8 cellular contexts compared by ENCODE assay signal in genomic region chr9:21996438-21996837, GRCh38. TPM values are rescaled to one million over a fixed set of nuclear protein-coding genes. Genes with fewer than 3 reads are reported as not detected.
DNase-seq lines count a peak whose midpoint lies in the region; ATAC-seq and TF ChIP-seq lines count a peak whose summit lies in the region.

No MANE protein-coding gene starts in this region.

- H3K4me1 Mint-ChIP-seq in stimulated activated naive CD8-positive, alpha-beta T cell treated with anti-CD3 and anti-CD28 coated beads, Interleukin-15, Interleukin-2, amounts not matched to agents 100 ng/mL and 50 ng/mL, for 24 hours (ENCODE audit: low read depth): peaks cover 21% of the 10 kb centered on the region
- peaks cover 18% of the 10 kb centered on the region in 2 donors for H3K4me1 Mint-ChIP-seq in effector memory CD8-positive, alpha-beta T cell (ENCODE audit: low read depth in 2 of 2)
- H3K4me1 Mint-ChIP-seq in type B pancreatic cell (ENCODE audit: unreplicated experiment): no peaks in the 10 kb centered on the region

- H3K4me3 Mint-ChIP-seq in stimulated activated naive CD8-positive, alpha-beta T cell treated with anti-CD3 and anti-CD28 coated beads, Interleukin-15, Interleukin-2, amounts not matched to agents 100 ng/mL and 50 ng/mL, for 24 hours: peak overlapping the region; percentile 87
- peak overlapping the region; percentile 91 to 100 for H3K4me3 Mint-ChIP-seq in effector memory CD8-positive, alpha-beta T cell
- peak overlapping the region; percentile 95 for H3K4me3 Mint-ChIP-seq in type B pancreatic cell

- no peak for ATAC-seq in stimulated activated naive CD8-positive, alpha-beta T cell treated with anti-CD3 and anti-CD28 coated beads, Interleukin-15, Interleukin-2, amounts not matched to agents 100 U/mL and 50 U/mL, for 24 hours
- no peak for ATAC-seq in effector memory CD8-positive, alpha-beta T cell (replicated peaks)
- ATAC-seq in GM21737 (IDR thresholded peaks at IDR 0.05; ENCODE audit: unreplicated experiment) (no peak), HG03439 (IDR thresholded peaks at IDR 0.05; ENCODE audit: unreplicated experiment) (no peak)

- no peak overlapping the region for H3K27ac Mint-ChIP-seq in stimulated activated naive CD8-positive, alpha-beta T cell treated with anti-CD3 and anti-CD28 coated beads, Interleukin-15, Interleukin-2, amounts not matched to agents 100 ng/mL and 50 ng/mL, for 24 hours
- peak overlapping the region; percentile 93 to 99 for H3K27ac Mint-ChIP-seq in effector memory CD8-positive, alpha-beta T cell
- peak overlapping the region; percentile 42 for H3K27ac Mint-ChIP-seq in type B pancreatic cell

- TF ChIP-seq CTCF in type B pancreatic cell (conservative IDR thresholded peaks at IDR 0.05): no peak

- DNase-seq in stimulated activated naive CD8-positive, alpha-beta T cell treated with anti-CD3 and anti-CD28 coated beads, Interleukin-15, Interleukin-2, amounts not matched to agents 100 U/mL and 50 U/mL, for 24 hours: no peak
- DNase-seq in NCI-H82 (lab: John Stamatoyannopoulos, UW): peak; percentile 62
- DNase-seq in effector memory CD8-positive, alpha-beta T cell: no peak
- no peak for DNase-seq in type B pancreatic cell (ENCODE audit: extremely low spot score, unreplicated experiment)
- DNase-seq in amygdala (lab: John Stamatoyannopoulos, UW): no peak

- H3K27me3 Mint-ChIP-seq in stimulated activated naive CD8-positive, alpha-beta T cell treated with anti-CD3 and anti-CD28 coated beads, Interleukin-15, Interleukin-2, amounts not matched to agents 100 ng/mL and 50 ng/mL, for 24 hours: peaks cover 43% of the 10 kb centered on the region
- no peaks in the 10 kb centered on the region for H3K27me3 Mint-ChIP-seq in effector memory CD8-positive, alpha-beta T cell
- H3K27me3 Mint-ChIP-seq in type B pancreatic cell: peaks cover 83% of the 10 kb centered on the region

- H3K9me3 Mint-ChIP-seq in stimulated activated naive CD8-positive, alpha-beta T cell treated with anti-CD3 and anti-CD28 coated beads, Interleukin-15, Interleukin-2, amounts not matched to agents 100 ng/mL and 50 ng/mL, for 24 hours: no peaks in the 10 kb centered on the region
- no peaks in the 10 kb centered on the region for H3K9me3 Mint-ChIP-seq in effector memory CD8-positive, alpha-beta T cell
- no peaks in the 10 kb centered on the region for H3K9me3 Mint-ChIP-seq in type B pancreatic cell

- no peaks in the 10 kb centered on the region for H3K36me3 Mint-ChIP-seq in stimulated activated naive CD8-positive, alpha-beta T cell treated with anti-CD3 and anti-CD28 coated beads, Interleukin-15, Interleukin-2, amounts not matched to agents 100 ng/mL and 50 ng/mL, for 24 hours (ENCODE audit: low read depth)
- H3K36me3 Mint-ChIP-seq in effector memory CD8-positive, alpha-beta T cell (ENCODE audit: insufficient read depth): peaks cover 26% of the 10 kb centered on the region
- H3K36me3 Mint-ChIP-seq in type B pancreatic cell: no peaks in the 10 kb centered on the region

RNA-seq across cellular contexts. Expression of gene CDKN2B-AS1, which starts 1.8 kb away (rescaled TPM):
- total RNA-seq in type B pancreatic cell (ENCODE audit: low replicate concordance): 0.58 and 1.5 TPM in 2 replicates

RNA-seq across cellular contexts. Expression of gene CDKN2A, which starts 2.2 kb away (rescaled TPM):
- 1.8 and 9.0 TPM in 2 replicates for total RNA-seq in type B pancreatic cell (ENCODE audit: low replicate concordance)

RNA-seq across cellular contexts. Expression of gene CDKN2B, which starts 12.7 kb away (rescaled TPM):
- total RNA-seq in type B pancreatic cell (ENCODE audit: low replicate concordance): 18.4 and 64.0 TPM in 2 replicates
